23 cellular contexts compared by ENCODE assay signal in genomic region chr2:186594001-186594722, GRCh38. TPM values are rescaled to one million over a fixed set of nuclear protein-coding genes. Genes with fewer than 3 reads are reported as not detected.
DNase-seq lines count a peak whose midpoint lies in the region; ATAC-seq, FAIRE-seq and TF ChIP-seq lines count a peak whose summit lies in the region.
"Had no signal": no experiment of that assay in that cellular context is flagged by ENCODE, and none has a peak within 500 bp of the region (broad histone marks: within the 10 kb centered on the region; RNA-seq: fewer than 3 reads in every experiment).

No MANE protein-coding gene starts in this region.

- CTCF ChIA-PET in Calu3 (lab: Charles Lee) (no interaction called here), GM12878 (lab: Yijun Ruan, JAX) (interaction anchor here (0.8 kb wide), 1 partner anchor 48 kb away, joined by 3 read pairs; no protein-coding TSS in a partner anchor)

- TF ChIP-seq POLR2A in GM12878 (IDR thresholded peaks at IDR 0.05; ENCODE audit: low read depth, low read length) = no peak
- no peak for TF ChIP-seq POLR2A in gastrocnemius medialis (IDR thresholded peaks at IDR 0.05)

- H3K18ac ChIP-seq in mesenchymal stem cell (ENCODE audit: low read depth in 1 of 2, low read length in 2 of 2) = no peak overlapping the region

- 64% methylated on average over 4 of the region's 4 CpGs for WGBS in GM12878 (ENCODE audit: insufficient coverage, insufficient replicate concordance, low lambda C conversion rate, missing lambda C conversion rate)
- 64% methylated on average over 3 of the region's 4 CpGs for WGBS in mesenchymal stem cell

- no peak overlapping the region for H2BK120ac ChIP-seq in mesenchymal stem cell (ENCODE audit: low read depth, low read length)

- H2BK12ac ChIP-seq in mesenchymal stem cell (ENCODE audit: low read length in 2 of 2) = no peak overlapping the region

- H3K36me3 ChIP-seq in GM12878 (ENCODE audit: control insufficient read depth in 2 of 2, insufficient read depth in 2 of 2, low read length in 1 of 2) (no peaks in the 10 kb centered on the region), mesenchymal stem cell (ENCODE audit: control insufficient read depth in 1 of 2, insufficient read depth in 2 of 2, low read depth in 1 of 2, low read length in 2 of 2) (no peaks in the 10 kb centered on the region), gastrocnemius medialis (no peaks in the 10 kb centered on the region)

- H3K27ac Mint-ChIP-seq in Calu3 (ENCODE audit: unreplicated experiment) = peak overlapping the region; percentile 51
- H3K27ac Mint-ChIP-seq: CD8-positive, alpha-beta T cell; stimulated activated naive CD8-positive, alpha-beta T cell treated with anti-CD3 and anti-CD28 coated beads, Interleukin-15, amount 100 ng/mL, for 72 hours; T-helper 1 cell treated with Interleukin-12 subunit alpha and Interleukin-12 subunit beta and Interleukin-4 antibody, amounts not matched to agents 30 μg/mL and 1 μg/mL, for 36 hours; WTC11 had no signal

- H3K9ac ChIP-seq in GM12878 (ENCODE audit: control insufficient read depth, insufficient read depth, low read length) (no peak overlapping the region), mesenchymal stem cell (ENCODE audit: low read length) (no peak overlapping the region)

- no peaks in the 10 kb centered on the region for H4K20me1 ChIP-seq in GM12878 (ENCODE audit: control insufficient read depth, insufficient read depth)

- TF ChIP-seq EP300 in GM12878 (IDR thresholded peaks at IDR 0.05; ENCODE audit: borderline replicate concordance in 1 of 2, control insufficient read depth in 1 of 2, low read depth in 2 of 2, low read length in 2 of 2) = no peak

- H3K27me3 ChIP-seq in GM12878 (replicated peaks in 1 of 2; ENCODE audit: control insufficient read depth in 2 of 2, insufficient read depth in 2 of 2, low read length in 1 of 2) (no peaks in the 10 kb centered on the region), mesenchymal stem cell (ENCODE audit: control insufficient read depth in 1 of 2, insufficient read depth in 1 of 2, low read length in 2 of 2) (no peaks in the 10 kb centered on the region), gastrocnemius medialis (no peaks in the 10 kb centered on the region)

- H3K4me3 Mint-ChIP-seq in Calu3 (ENCODE audit: low read depth, unreplicated experiment) = peak overlapping the region; percentile 15
- H3K4me3 Mint-ChIP-seq: CD8-positive, alpha-beta T cell; stimulated activated naive CD8-positive, alpha-beta T cell treated with anti-CD3 and anti-CD28 coated beads, Interleukin-15, amount 100 ng/mL, for 72 hours; T-helper 1 cell treated with Interleukin-12 subunit alpha and Interleukin-12 subunit beta and Interleukin-4 antibody, amounts not matched to agents 30 μg/mL and 1 μg/mL, for 36 hours; WTC11 had no signal

- H3K4me1 ChIP-seq in GM12878 (ENCODE audit: control insufficient read depth, insufficient read depth, low read length) (peaks cover 2% of the 10 kb centered on the region; the same call in 1 of the 2 replicates), mesenchymal stem cell (ENCODE audit: control insufficient read depth, insufficient read depth, low read depth, low read length) (peaks cover 7% of the 10 kb centered on the region), gastrocnemius medialis (peaks cover 29 to 42% of the 10 kb centered on the region in 2 donors)

- H3K79me2 ChIP-seq in GM12878 (ENCODE audit: control insufficient read depth, insufficient read depth, low read length) = peaks cover 25% of the 10 kb centered on the region

- no peak overlapping the region for H2AK5ac ChIP-seq in mesenchymal stem cell (ENCODE audit: low read length, severe bottlenecking)

- H3K9me3 ChIP-seq in GM12878 (replicated peaks; ENCODE audit: control insufficient read depth, insufficient read depth, low read length) (no peaks in the 10 kb centered on the region), mesenchymal stem cell (ENCODE audit: control insufficient read depth, low read length) (no peaks in the 10 kb centered on the region), gastrocnemius medialis (no peaks in the 10 kb centered on the region)

- H3K9me3 Mint-ChIP-seq in Calu3 (ENCODE audit: low read depth, unreplicated experiment) = no peaks in the 10 kb centered on the region
- H3K9me3 Mint-ChIP-seq: CD8-positive, alpha-beta T cell; stimulated activated naive CD8-positive, alpha-beta T cell treated with anti-CD3 and anti-CD28 coated beads, Interleukin-15, amount 100 ng/mL, for 72 hours; T-helper 1 cell treated with Interleukin-12 subunit alpha and Interleukin-12 subunit beta and Interleukin-4 antibody, amounts not matched to agents 30 μg/mL and 1 μg/mL, for 36 hours; WTC11 had no signal

- no peak overlapping the region for H3K23ac ChIP-seq in mesenchymal stem cell (ENCODE audit: low read length in 2 of 2)

- intact Hi-C loops in Calu3 (cut with micrococcal nuclease; ENCODE audit: unreplicated experiment) (loop anchor here (5.0 kb wide), 1 partner anchor 48 kb away; no protein-coding TSS in a partner anchor), GM12878 (cut with micrococcal nuclease; ENCODE audit: unreplicated experiment) (loop anchor here (5.0 kb wide), 1 partner anchor 92 kb away; no protein-coding TSS in a partner anchor), gastrocnemius medialis (cut with DNase I; ENCODE audit: low total_unique reads) (loop anchor here (5.0 kb wide), 1 partner anchor 48 kb away; no protein-coding TSS in a partner anchor)

- no peak overlapping the region for H2BK15ac ChIP-seq in mesenchymal stem cell (ENCODE audit: low read depth, poor library complexity, severe bottlenecking)

- ATAC-seq in GM12878 (no peak), gastrocnemius medialis (no peak), GM18511 (IDR thresholded peaks at IDR 0.05; ENCODE audit: unreplicated experiment) (no peak)
- ATAC-seq: CD8-positive, alpha-beta T cell; stimulated activated naive CD8-positive, alpha-beta T cell treated with anti-CD3 and anti-CD28 coated beads, Interleukin-15, amount 100 ng/mL, for 72 hours; WTC11 had no signal

- no TSS peak for BruUV-seq in Calu3 (replicated peaks; lab: Mats Ljungman, UMichigan)
- BruUV-seq in GM12878 (replicated peaks; lab: Mats Ljungman, UMichigan) = no TSS peak

- POLR2A ChIA-PET in GM12878 (lab: Charles Lee) = interaction anchor here (0.8 kb wide), 1 partner anchor 55 kb away, joined by 3 read pairs; no protein-coding TSS in a partner anchor

- H3K4me2 ChIP-seq in GM12878 (ENCODE audit: control insufficient read depth, insufficient read depth) = peak overlapping the region; percentile 60
- peak overlapping the region; percentile 63 for H3K4me2 ChIP-seq in mesenchymal stem cell (ENCODE audit: low read length, poor library complexity, severe bottlenecking)

- SMC1A ChIA-PET in GM12878 (lab: Charles Lee; ENCODE audit: uncharacterized antibody, unreplicated experiment) = interaction anchor here (1.0 to 2.2 kb wide), 5 partner anchors 18 to 306 kb away, joined by 3 to 7 read pairs (median 5); no protein-coding TSS in a partner anchor

- H3K4me1 Mint-ChIP-seq in Calu3 (ENCODE audit: low read depth, unreplicated experiment) = peaks cover 43% of the 10 kb centered on the region

- no peak overlapping the region for H3K4ac ChIP-seq in mesenchymal stem cell (ENCODE audit: low read depth in 1 of 2, low read length in 2 of 2)

- H3K36me3 Mint-ChIP-seq in Calu3 (ENCODE audit: insufficient read depth, unreplicated experiment) = peaks cover 37% of the 10 kb centered on the region
- H3K36me3 Mint-ChIP-seq: WTC11 had no signal

- H3K4me3 ChIP-seq in GM12878 (no peak overlapping the region), mesenchymal stem cell (ENCODE audit: insufficient read depth in 1 of 2, low read depth in 1 of 2, low read length in 2 of 2) (no peak overlapping the region), gastrocnemius medialis (no peak overlapping the region)
- H3K4me3 ChIP-seq: skin epidermis had no signal

- RAD21 ChIA-PET in GM12878 (lab: Charles Lee; ENCODE audit: unreplicated experiment) = interaction anchor here (0.9 kb wide), 1 partner anchor 46 kb away, joined by 3 read pairs; no protein-coding TSS in a partner anchor

- TF ChIP-seq RAD21 in GM12878 (IDR thresholded peaks at IDR 0.05; ENCODE audit: insufficient read depth, low read depth, low read length) = no peak

- H2AFZ ChIP-seq in GM12878 (ENCODE audit: control insufficient read depth, low read depth, low read length) (no peak overlapping the region), mesenchymal stem cell (ENCODE audit: low read depth, low read length) (no peak overlapping the region)

- no peak overlapping the region for H4K8ac ChIP-seq in mesenchymal stem cell (ENCODE audit: low read length)

- in situ Hi-C loops in GM12878 (cut with MboI) (no loop called here), gastrocnemius medialis (cut with MboI; ENCODE audit: low sequenced_read_pairs in 4 of 4) (no loop called here)

- H4K91ac ChIP-seq in mesenchymal stem cell (ENCODE audit: low read length) = no peak overlapping the region

- FAIRE-seq in GM12878 (lab: Jason Lieb, UNC) = no peak
- FAIRE-seq: endometrium had no signal

- no peaks in the 10 kb centered on the region for H3K27me3 Mint-ChIP-seq in Calu3 (ENCODE audit: unreplicated experiment)
- H3K27me3 Mint-ChIP-seq: stimulated activated naive CD8-positive, alpha-beta T cell treated with anti-CD3 and anti-CD28 coated beads, Interleukin-15, amount 100 ng/mL, for 72 hours had no signal

- DNase-seq in Calu3 = no peak
- no peak for DNase-seq in GM12878 (ENCODE audit: low read depth, low spot score)
- no peak for DNase-seq in mesenchymal stem cell
- DNase-seq in gastrocnemius medialis = no peak
- no peak for DNase-seq in inferior parietal cortex (ENCODE audit: extremely low spot score)
- no peak for DNase-seq in NCI-H1436 (lab: John Stamatoyannopoulos, UW)
- DNase-seq: activated CD4-positive, alpha-beta T cell treated with anti-CD3 and anti-CD28 coated beads, Interleukin-2, amount 50 U/mL, for 48 hours; activated gamma-delta T cell treated with Interleukin-2 at 50 U/mL for 16 hours; CD8-positive, alpha-beta T cell; cerebellar nuclear complex; DMS79 treated with DMSO at 0.1 percent for 48 hours; HCEC 1CT; kidney glomerular epithelial cell; NCI-H1436 treated with DMSO at 0.1 percent for 48 hours; NCI-H2171; NCI-H69; stimulated activated CD4-positive, alpha-beta T cell treated with anti-CD3 and anti-CD28 coated beads, Interleukin-4, amount 100 ng/mL, for 1 hour; stimulated activated naive CD8-positive, alpha-beta T cell treated with anti-CD3 and anti-CD28 coated beads, Interleukin-15, amount 100 ng/mL, for 72 hours had no signal

- H3K27ac ChIP-seq in GM12878 (ENCODE audit: control insufficient read depth, insufficient read depth) (no peak overlapping the region), mesenchymal stem cell (ENCODE audit: low read length, poor library complexity, severe bottlenecking) (no peak overlapping the region), gastrocnemius medialis (peak overlapping the region; percentile 21 to 59 (median 44))
- H3K27ac ChIP-seq: skin epidermis had no signal

- H2BK5ac ChIP-seq in mesenchymal stem cell (ENCODE audit: low read depth, low read length, poor library complexity, severe bottlenecking) = no peak overlapping the region

- H3K14ac ChIP-seq in mesenchymal stem cell (ENCODE audit: low read length in 2 of 2) = peak overlapping the region in 1 of 2 experiments; percentile 1

- peaks cover 2% of the 10 kb centered on the region for H3K79me1 ChIP-seq in mesenchymal stem cell (replicated peaks; ENCODE audit: low read length, poor library complexity, severe bottlenecking)

- TF ChIP-seq CTCF in Calu3 (IDR thresholded peaks at IDR 0.05; ENCODE audit: unreplicated experiment) (no peak), GM12878 (IDR thresholded peaks at IDR 0.05 in 2 of 3, conservative IDR thresholded peaks at IDR 0.05 in 1 of 3; ENCODE audit: control insufficient read depth in 2 of 3, extremely low read depth in 1 of 3, insufficient read depth in 1 of 3, low read depth in 3 of 3, low read length in 3 of 3) (no peak), gastrocnemius medialis (IDR thresholded peaks at IDR 0.05 in 4 of 5, conservative IDR thresholded peaks at IDR 0.05 in 1 of 5) (no peak)

RNA-seq across cellular contexts. Expression of gene ITGAV, which starts 4.3 kb away (rescaled TPM):
- 109 and 146 TPM in 2 replicates for total RNA-seq in Calu3 (2022)
- total RNA-seq in GM12878 (2013; cell fraction: nucleolus; rRNA removed) = 55.8 and 61.0 TPM in 2 replicates
- 9.3 and 11.7 TPM in 2 replicates for total RNA-seq in GM12878 (2014; rRNA removed)
- 8.9 and 11.1 TPM in 2 replicates for total RNA-seq in GM12878 (2014; rRNA removed; fragmentation: Illumina TruSeq; extraction: Trizol)
- total RNA-seq in GM12878 (2021) = 6.8 and 10.1 TPM in 2 replicates
- 2.2 TPM for polyA plus RNA-seq in GM12878 (2011; ENCODE audit: low read depth)
- 10.8 and 14.3 TPM in 2 replicates for polyA plus RNA-seq in GM12878 (2011; rRNA removed)
- polyA plus RNA-seq in GM12878 (2011; cell fraction: cytosol; rRNA removed) = 3.6 and 5.6 TPM in 2 replicates
- polyA plus RNA-seq in GM12878 (2011; cell fraction: nucleus; rRNA removed) = 23.3 and 27.3 TPM in 2 replicates
- 4.3 and 5.5 TPM in 2 replicates for polyA plus RNA-seq in GM12878 (2012)
- polyA plus RNA-seq in GM12878 (2014; fragmentation: Illumina TruSeq; extraction: Trizol) = 6.6 and 7.5 TPM in 2 replicates
- 1 to 10 TPM; 2.1 to 2.2 TPM for polyA plus RNA-seq in GM12878 (2014; fragmentation: Nextera tagmentation; extraction: Ambion mirVana)
- polyA plus RNA-seq in GM12878 (2014; rRNA removed) = 4.6 and 4.9 TPM in 2 replicates
- 1 to 10 TPM; 5.0 to 5.5 TPM for polyA plus RNA-seq in GM12878 (2016; fragmentation: Nextera tagmentation; extraction: Ambion mirVana)
- polyA minus RNA-seq in GM12878 (2011; rRNA and poly(A)+ RNA removed) = 12.9 and 19.6 TPM in 2 replicates
- polyA minus RNA-seq in GM12878 (2011; cell fraction: cytosol; rRNA and poly(A)+ RNA removed) = 6.5 and 8.8 TPM in 2 replicates
- 14.9 and 24.8 TPM in 2 replicates for polyA minus RNA-seq in GM12878 (2011; cell fraction: nucleus; rRNA and poly(A)+ RNA removed)
- polyA plus RNA-seq in mesenchymal stem cell (2013, experiment 1 of 2) = 126 TPM
- 117 TPM for polyA plus RNA-seq in mesenchymal stem cell (2013, experiment 2 of 2)
- total RNA-seq in gastrocnemius medialis = 10 to 100 TPM; 30.0 to 63.1 (median 47.4) TPM

Comparison
In these comparisons a context has a peak if more than half of its experiments do, and no peak if none do; other contexts are left out.
1. H3K27ac ChIP-seq: peak in gastrocnemius medialis (4 of 4); none in GM12878 (single experiment) and mesenchymal stem cell (single experiment).